ENCODE assay signal across 26 cellular contexts in genomic region chr21:42666918-42667317, GRCh38. TPM values are rescaled to one million over a fixed set of nuclear protein-coding genes. Genes with fewer than 3 reads are reported as not detected.
A peak's percentile ranks its signal among the peaks of the same experiment; 100 is the strongest.
DNase-seq lines count a peak whose midpoint lies in the region; ATAC-seq and TF ChIP-seq lines count a peak whose summit lies in the region.
"Had no signal": no experiment of that assay in that cellular context is flagged by ENCODE, and none has a peak within 500 bp of the region (broad histone marks: within the 10 kb centered on the region; RNA-seq: fewer than 3 reads in every experiment).

No MANE protein-coding gene starts in this region.

- no peaks in the 10 kb centered on the region for H3K79me2 ChIP-seq in mammary epithelial cell (ENCODE audit: insufficient read depth, low read length)

- 100% methylated on average over 1 of the region's 11 CpGs for WGBS in mammary epithelial cell (ENCODE audit: low coverage, missing lambda C conversion rate)
- WGBS in transverse colon (ENCODE audit: low coverage in 1 of 2), 2 donors, result 83% methylated on average over 11 of the region's 11 CpGs; no CpG with 5 or more reads in 1 of the 2 donors

- no TSS peak for BruUV-seq in mammary epithelial cell (replicated peaks; lab: Mats Ljungman, UMichigan)

- CTCF ChIA-PET in mammary epithelial cell (lab: Charles Lee; ENCODE audit: low non-redundant PET), result no interaction called here

- no peak for ATAC-seq in HG02852 (IDR thresholded peaks at IDR 0.05; ENCODE audit: unreplicated experiment)
- ATAC-seq: heart left ventricle had no signal

- intact Hi-C loops in breast epithelium (cut with DNase I; ENCODE audit: low total_unique reads) (no loop called here), mammary epithelial cell (cut with micrococcal nuclease) (no loop called here), head of caudate nucleus (cut with DNase I) (no loop called here), transverse colon (cut with DNase I; ENCODE audit: low total_unique reads) (no loop called here)

- DNase-seq in breast epithelium (ENCODE audit: low spot score in 2 of 2), result no peak
- no peak for DNase-seq in mammary epithelial cell
- DNase-seq in head of caudate nucleus, result peak; percentile 55 to 92 (median 82)
- peak; percentile 63 for DNase-seq in occipital lobe (lab: John Stamatoyannopoulos, UW)
- DNase-seq in transverse colon, result no peak
- no peak for DNase-seq in HuH-7.5 (ENCODE audit: low spot score)
- no peak for DNase-seq in SJCRH30
- DNase-seq: activated CD4-positive, alpha-beta T cell treated with anti-CD3 and anti-CD28 coated beads, Interleukin-2, amount 50 U/mL, for 1 hour; colonic mucosa; COR-L47; DMS79; heart left ventricle; KBM-7; MM.1S; NCI-H146; SK-N-SH; stimulated activated CD4-positive, alpha-beta T cell treated with anti-CD3 and anti-CD28 coated beads, Interleukin-15, amount 100 ng/mL, for 24 hours; T-helper 2 cell had no signal

- dilution Hi-C loops in mammary epithelial cell (cut with HindIII; ENCODE audit: low sequenced_read_pairs), result no loop called here

- H3K27me3 ChIP-seq in breast epithelium, result no peaks in the 10 kb centered on the region
- H3K27me3 ChIP-seq in mammary epithelial cell (ENCODE audit: insufficient read depth, low read length), result no peaks in the 10 kb centered on the region
- no peaks in the 10 kb centered on the region for H3K27me3 ChIP-seq in transverse colon
- H3K27me3 ChIP-seq in SJCRH30, result no peaks in the 10 kb centered on the region
- H3K27me3 ChIP-seq: colonic mucosa, heart left ventricle, left lung, right atrium auricular region had no signal

- H3K27ac ChIP-seq in breast epithelium (peak overlapping the region; percentile 13 to 38), mammary epithelial cell (ENCODE audit: insufficient read depth, low read depth, low read length) (no peak overlapping the region), transverse colon (peak overlapping the region in 3 of 4 donors; percentile 63 to 77 (median 64)), SJCRH30 (no peak overlapping the region)
- H3K27ac ChIP-seq: colonic mucosa, left lung, neutrophil, right atrium auricular region, thoracic aorta had no signal

- in situ Hi-C loops in mammary epithelial cell (cut with MboI; ENCODE audit: low sequenced_read_pairs in 2 of 2), result no loop called here
- in situ Hi-C loops in transverse colon (cut with MboI; ENCODE audit: low pct_ligation_motif_present in 1 of 4, low pct_unique_long_range_greater_than_20kb in 1 of 4, low sequenced_read_pairs in 3 of 4), result no loop called here

- H3K4me3 ChIP-seq in breast epithelium (no peak overlapping the region), mammary epithelial cell (replicated peaks in 1 of 3; ENCODE audit: insufficient read depth in 1 of 3, low read depth in 2 of 3, low read length in 3 of 3) (no peak overlapping the region), transverse colon (no peak overlapping the region), SJCRH30 (no peak overlapping the region)
- H3K4me3 ChIP-seq: colonic mucosa, HAP-1, heart left ventricle, left lung, right atrium auricular region, thoracic aorta had no signal

- H3K9ac ChIP-seq in mammary epithelial cell (ENCODE audit: insufficient read depth, low read length), result no peak overlapping the region
- H3K9ac ChIP-seq: SK-N-SH had no signal

- H3K9me3 ChIP-seq in breast epithelium (no peaks in the 10 kb centered on the region), mammary epithelial cell (replicated peaks; ENCODE audit: insufficient read depth, low read length) (no peaks in the 10 kb centered on the region), transverse colon (no peaks in the 10 kb centered on the region), SJCRH30 (replicated peaks) (no peaks in the 10 kb centered on the region)
- H3K9me3 ChIP-seq: colonic mucosa, HAP-1, heart left ventricle, left lung, neutrophil, right atrium auricular region, SK-N-SH, thoracic aorta had no signal

- no peak overlapping the region for H2AFZ ChIP-seq in mammary epithelial cell (ENCODE audit: low read depth, low read length)

- no peaks in the 10 kb centered on the region for H4K20me1 ChIP-seq in mammary epithelial cell (ENCODE audit: insufficient read depth, low read length)

- H3K36me3 ChIP-seq in breast epithelium, result no peaks in the 10 kb centered on the region
- no peaks in the 10 kb centered on the region for H3K36me3 ChIP-seq in mammary epithelial cell (ENCODE audit: insufficient read depth, low read length)
- no peaks in the 10 kb centered on the region for H3K36me3 ChIP-seq in transverse colon
- H3K36me3 ChIP-seq in SJCRH30, result peaks cover 8% of the 10 kb centered on the region
- H3K36me3 ChIP-seq: colonic mucosa, HAP-1, heart left ventricle, left lung, neutrophil, right atrium auricular region, thoracic aorta had no signal

- TF ChIP-seq EP300 in transverse colon (IDR thresholded peaks at IDR 0.05; ENCODE audit: low read depth), result no peak

- TF ChIP-seq CTCF in breast epithelium (IDR thresholded peaks at IDR 0.05) (no peak), mammary epithelial cell (conservative IDR thresholded peaks at IDR 0.05 in 1 of 2, IDR thresholded peaks at IDR 0.05 in 1 of 2; ENCODE audit: extremely low read depth in 1 of 2, insufficient read depth in 1 of 2, low read depth in 1 of 2, low read length in 2 of 2) (no peak), transverse colon (IDR thresholded peaks at IDR 0.05) (no peak)

- peaks cover 0 to 6% of the 10 kb centered on the region in 2 donors for H3K4me1 ChIP-seq in breast epithelium
- H3K4me1 ChIP-seq in mammary epithelial cell (ENCODE audit: insufficient read depth, low read length), result no peaks in the 10 kb centered on the region
- peaks cover 0 to 46% (median 25%) of the 10 kb centered on the region in 4 donors for H3K4me1 ChIP-seq in transverse colon
- H3K4me1 ChIP-seq in SJCRH30, result peaks cover 17% of the 10 kb centered on the region
- H3K4me1 ChIP-seq: HAP-1, left lung had no signal

- no peak overlapping the region for H3K4me2 ChIP-seq in mammary epithelial cell (ENCODE audit: insufficient read depth, low read depth, low read length)
- H3K4me2 ChIP-seq: SK-N-SH had no signal

- TF ChIP-seq POLR2A in breast epithelium (IDR thresholded peaks at IDR 0.05), result no peak
- no peak for TF ChIP-seq POLR2A in transverse colon (IDR thresholded peaks at IDR 0.05)

RNA-seq across cellular contexts. Expression of gene PDE9A, which starts 13.5 kb away (rescaled TPM):
- total RNA-seq in breast epithelium, result 10 to 100 TPM in 2 of 3 donors, 1 to 10 TPM in 1; 3.0 to 14.7 (median 10.5) TPM
- total RNA-seq in mammary epithelial cell, result 1 to 10 TPM in 1 of 2 donors, under 1 TPM in 1; 0.17 to 1.4 TPM
- polyA plus RNA-seq in mammary epithelial cell, result 1.0 TPM
- polyA minus RNA-seq in mammary epithelial cell, result not detected
- 16.7 TPM for total RNA-seq in occipital lobe
- 100 to 1,000 TPM in 3 of 4 donors, 10 to 100 TPM in 1; 65.7 to 673 (median 364) TPM for total RNA-seq in transverse colon
- 14.8 and 14.9 TPM in 2 replicates for total RNA-seq in SJCRH30 (2014; rRNA removed; shearing (Covaris generic))
- total RNA-seq: A172, RPMI7951 had no signal

Comparison
In these comparisons a context has a peak if more than half of its experiments do, and no peak if none do; other contexts are left out.
1. H3K27ac ChIP-seq: peak in breast epithelium (2 of 2) and transverse colon (3 of 4); none in mammary epithelial cell (single experiment) and SJCRH30 (single experiment).
2. DNase-seq: peak in head of caudate nucleus (42 of 42) and occipital lobe (single experiment); none in breast epithelium (0 of 2), mammary epithelial cell (single experiment), transverse colon (single experiment), HuH-7.5 (single experiment) and SJCRH30 (0 of 2).